ENCODE assay signal across 8 cellular contexts in the genomic region with DNA sequence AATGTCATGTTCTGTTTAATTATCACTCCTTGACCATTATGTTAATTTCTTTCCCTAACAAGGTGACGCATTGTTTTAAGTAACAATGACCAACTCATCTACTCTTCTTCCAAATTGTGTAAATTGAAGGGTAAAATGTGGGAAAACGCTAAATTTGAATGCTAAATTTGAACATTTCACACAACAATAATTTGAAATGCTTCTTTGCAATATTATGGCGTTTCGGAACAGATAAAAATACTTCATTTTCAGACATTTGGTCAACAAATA. TPM values are rescaled to one million over a fixed set of nuclear protein-coding genes. Genes with fewer than 3 reads are reported as not detected.
A peak's percentile ranks its signal among the peaks of the same experiment; 100 is the strongest.
DNase-seq lines count a peak whose midpoint lies in the region; ATAC-seq and TF ChIP-seq lines count a peak whose summit lies in the region.

No MANE protein-coding gene starts in this region.

- H3K27ac Mint-ChIP-seq in activated CD4-positive, alpha-beta T cell treated with anti-CD3 and anti-CD28 coated beads, Interleukin-2, amount 10 ng/mL, durations not matched to agents 24 days and 14 days: peak overlapping the region; percentile 89
- H3K27ac Mint-ChIP-seq in activated naive CD8-positive, alpha-beta T cell treated with anti-CD3 and anti-CD28 coated beads, Interleukin-2, amount 50 U/mL, for 24 hours: peak overlapping the region; percentile 85

- peaks cover 12% of the 10 kb centered on the region for H3K4me1 Mint-ChIP-seq in activated CD4-positive, alpha-beta T cell treated with anti-CD3 and anti-CD28 coated beads, Interleukin-2, amount 10 ng/mL, durations not matched to agents 24 days and 14 days
- peaks cover 11% of the 10 kb centered on the region for H3K4me1 Mint-ChIP-seq in activated naive CD8-positive, alpha-beta T cell treated with anti-CD3 and anti-CD28 coated beads, Interleukin-2, amount 50 U/mL, for 24 hours

- H3K4me3 Mint-ChIP-seq in activated CD4-positive, alpha-beta T cell treated with anti-CD3 and anti-CD28 coated beads, Interleukin-2, amount 10 ng/mL, durations not matched to agents 24 days and 14 days: peak overlapping the region; percentile 91
- H3K4me3 Mint-ChIP-seq in activated naive CD8-positive, alpha-beta T cell treated with anti-CD3 and anti-CD28 coated beads, Interleukin-2, amount 50 U/mL, for 24 hours: peak overlapping the region; percentile 88

- H3K36me3 Mint-ChIP-seq in activated CD4-positive, alpha-beta T cell treated with anti-CD3 and anti-CD28 coated beads, Interleukin-2, amount 10 ng/mL, durations not matched to agents 24 days and 14 days (ENCODE audit: low read depth): peaks cover 2% of the 10 kb centered on the region
- H3K36me3 Mint-ChIP-seq in activated naive CD8-positive, alpha-beta T cell treated with anti-CD3 and anti-CD28 coated beads, Interleukin-2, amount 50 U/mL, for 24 hours (ENCODE audit: low read depth): no peaks in the 10 kb centered on the region

- TF ChIP-seq CTCF in thoracic aorta (IDR thresholded peaks at IDR 0.05): no peak

- no peaks in the 10 kb centered on the region for H3K9me3 ChIP-seq in thoracic aorta

- H3K9me3 Mint-ChIP-seq in activated CD4-positive, alpha-beta T cell treated with anti-CD3 and anti-CD28 coated beads, Interleukin-2, amount 10 ng/mL, durations not matched to agents 24 days and 14 days: peaks cover 3% of the 10 kb centered on the region
- no peaks in the 10 kb centered on the region for H3K9me3 Mint-ChIP-seq in activated naive CD8-positive, alpha-beta T cell treated with anti-CD3 and anti-CD28 coated beads, Interleukin-2, amount 50 U/mL, for 24 hours

- no peak for ATAC-seq in activated naive CD8-positive, alpha-beta T cell treated with anti-CD3 and anti-CD28 coated beads, Interleukin-2, amount 50 U/mL, for 24 hours
- ATAC-seq in thoracic aorta (ENCODE audit: insufficient number of reproducible peaks, low FRiP score, low read depth): no peak
- no peak for ATAC-seq in GM21825 (IDR thresholded peaks at IDR 0.05; ENCODE audit: unreplicated experiment)
- no peak for ATAC-seq in GM18873 (IDR thresholded peaks at IDR 0.05; ENCODE audit: low FRiP score, unreplicated experiment)

- H3K27ac ChIP-seq in layer of hippocampus (ENCODE audit: low read depth, low read length) (peak overlapping the region; percentile 98), thoracic aorta (peak overlapping the region; percentile 99 to 100)

- peaks cover 11 to 14% of the 10 kb centered on the region in 2 donors for H3K4me1 ChIP-seq in thoracic aorta (ENCODE audit: control insufficient read depth in 1 of 2, low read depth in 2 of 2)

- no peak for DNase-seq in activated CD4-positive, alpha-beta T cell treated with anti-CD3 and anti-CD28 coated beads, Interleukin-2, amount 10 ng/mL, durations not matched to agents 24 days and 14 days
- DNase-seq in activated CD4-positive, alpha-beta T cell treated with anti-CD3 and anti-CD28 coated beads for 1 hour: no peak
- DNase-seq in activated naive CD8-positive, alpha-beta T cell treated with anti-CD3 and anti-CD28 coated beads, Interleukin-2, amount 50 U/mL, for 24 hours: no peak
- DNase-seq in thoracic aorta (ENCODE audit: low spot score): no peak
- DNase-seq in stimulated activated CD4-positive, alpha-beta T cell treated with anti-CD3 and anti-CD28 coated beads, Interleukin-4, amount 100 ng/mL, for 4 hours: no peak

- H3K27me3 ChIP-seq in layer of hippocampus (ENCODE audit: control insufficient read depth, insufficient read depth, low read length) (no peaks in the 10 kb centered on the region), thoracic aorta (replicated peaks; ENCODE audit: insufficient read depth) (no peaks in the 10 kb centered on the region)

- H3K4me3 ChIP-seq in thoracic aorta: peak overlapping the region; percentile 100

- no peaks in the 10 kb centered on the region for H3K36me3 ChIP-seq in thoracic aorta

- intact Hi-C loops in activated CD4-positive, alpha-beta T cell treated with anti-CD3 and anti-CD28 coated beads, Interleukin-2, amount 10 ng/mL, durations not matched to agents 24 days and 14 days (cut with micrococcal nuclease): loop anchor here (2.0 to 10.0 kb wide), 2 partner anchors 128 to 1380 kb away; partner anchors contain the start of genes AGAP3, FASTK and TMUB1

- H3K27me3 Mint-ChIP-seq in activated CD4-positive, alpha-beta T cell treated with anti-CD3 and anti-CD28 coated beads, Interleukin-2, amount 10 ng/mL, durations not matched to agents 24 days and 14 days: peaks cover 1% of the 10 kb centered on the region
- no peaks in the 10 kb centered on the region for H3K27me3 Mint-ChIP-seq in activated naive CD8-positive, alpha-beta T cell treated with anti-CD3 and anti-CD28 coated beads, Interleukin-2, amount 50 U/mL, for 24 hours

RNA-seq across cellular contexts. Expression of gene KMT2C, which starts 29.2 kb away (rescaled TPM):
- 59.4 and 68.4 TPM in 2 replicates for total RNA-seq in activated CD4-positive, alpha-beta T cell treated with anti-CD3 and anti-CD28 coated beads, Interleukin-2, amount 10 ng/mL, durations not matched to agents 24 days and 14 days
- total RNA-seq in thoracic aorta: 100 to 1,000 TPM in 1 of 2 donors, 10 to 100 TPM in 1; 70.0 to 110 TPM
